In genomic region chr19:10289167-10289835, GRCh38 we compare ENCODE assay signal across 6 cellular contexts. TPM values are rescaled to one million over a fixed set of nuclear protein-coding genes. Genes with fewer than 3 reads are reported as not detected.
DNase-seq lines count a peak whose midpoint lies in the region; ATAC-seq and TF ChIP-seq lines count a peak whose summit lies in the region.

No MANE protein-coding gene starts in this region.

- H3K27me3 ChIP-seq in mucosa of rectum (ENCODE audit: control insufficient read depth in 2 of 2, insufficient read depth in 2 of 2, low read length in 2 of 2), result peaks cover 54 to 65% of the 10 kb centered on the region in 2 donors

- H3K9me3 ChIP-seq in OCI-LY7 (ENCODE audit: low read length) (no peaks in the 10 kb centered on the region), mucosa of rectum (ENCODE audit: control insufficient read depth in 2 of 2, low read length in 2 of 2) (no peaks in the 10 kb centered on the region)

- no peaks in the 10 kb centered on the region for H3K79me2 ChIP-seq in OCI-LY7 (ENCODE audit: insufficient read depth, low read depth, low read length)

- H3K4me1 ChIP-seq in OCI-LY7 (ENCODE audit: insufficient read depth, low read length, poor library complexity, severe bottlenecking) (peaks cover 72% of the 10 kb centered on the region), mucosa of rectum (ENCODE audit: control insufficient read depth in 2 of 2, insufficient read depth in 2 of 2, low read length in 2 of 2) (peaks cover 41 to 44% of the 10 kb centered on the region in 2 donors)

- no peaks in the 10 kb centered on the region for H3K9me2 ChIP-seq in OCI-LY7 (ENCODE audit: insufficient read depth, low read length)

- POLR2A ChIA-PET in OCI-LY7 (lab: Charles Lee), result interaction anchor here (0.6 to 1.6 kb wide), 8 partner anchors 9 to 122 kb away, joined by 3 to 13 read pairs (median 4); partner anchors contain the start of gene ICAM1

- H4K20me1 ChIP-seq in OCI-LY7 (ENCODE audit: insufficient read depth, low read length), result no peaks in the 10 kb centered on the region

- DNase-seq in OCI-LY7 (ENCODE audit: low spot score) (peak; percentile 89), cerebellum (ENCODE audit: low spot score) (no peak)
- DNase-seq in activated naive CD8-positive, alpha-beta T cell treated with anti-CD3 and anti-CD28 coated beads, Interleukin-2, amount 50 U/mL, for 24 hours, result peak; percentile 72

- in situ Hi-C loops in GM18951 (cut with MboI; ENCODE audit: low sequenced_read_pairs, unreplicated experiment), result no loop called here

- H3K4me1 Mint-ChIP-seq in activated naive CD8-positive, alpha-beta T cell treated with anti-CD3 and anti-CD28 coated beads, Interleukin-2, amount 50 U/mL, for 24 hours, result peaks cover 73% of the 10 kb centered on the region

- H2AFZ ChIP-seq in OCI-LY7 (ENCODE audit: low read length), result peak overlapping the region; percentile 90

- H3K27ac Mint-ChIP-seq in activated naive CD8-positive, alpha-beta T cell treated with anti-CD3 and anti-CD28 coated beads, Interleukin-2, amount 50 U/mL, for 24 hours, result peak overlapping the region; percentile 71

- ATAC-seq in activated naive CD8-positive, alpha-beta T cell treated with anti-CD3 and anti-CD28 coated beads, Interleukin-2, amount 50 U/mL, for 24 hours, result peak; percentile 42
- no peak for ATAC-seq in HG02678 (IDR thresholded peaks at IDR 0.05; ENCODE audit: unreplicated experiment)

- H3K27ac ChIP-seq in OCI-LY7 (ENCODE audit: low read depth, low read length, poor library complexity, severe bottlenecking), result peak overlapping the region; percentile 56
- no peak overlapping the region for H3K27ac ChIP-seq in mucosa of rectum (ENCODE audit: low read depth in 2 of 2, low read length in 2 of 2)

- peak; percentile 36 for TF ChIP-seq POLR2A in GM18951 (IDR thresholded peaks at IDR 0.05; ENCODE audit: extremely low read depth, insufficient read depth, insufficient read length)

- peak overlapping the region; percentile 83 for H3K4me2 ChIP-seq in OCI-LY7 (ENCODE audit: low read length)

- TF ChIP-seq CTCF in OCI-LY7 (conservative IDR thresholded peaks at IDR 0.05; ENCODE audit: low read length), result no peak

- BruUV-seq in OCI-LY7 (replicated peaks; lab: Mats Ljungman, UMichigan), result no TSS peak

- peak overlapping the region; percentile 68 for H3K4me3 ChIP-seq in OCI-LY7 (ENCODE audit: low read depth, low read length, poor library complexity, severe bottlenecking)
- H3K4me3 ChIP-seq in mucosa of rectum (ENCODE audit: low read length in 2 of 2), result peak overlapping the region; percentile 38 to 62

- peaks cover 56% of the 10 kb centered on the region for H3K27me3 Mint-ChIP-seq in activated naive CD8-positive, alpha-beta T cell treated with anti-CD3 and anti-CD28 coated beads, Interleukin-2, amount 50 U/mL, for 24 hours

- H3K36me3 ChIP-seq in OCI-LY7 (ENCODE audit: insufficient read depth, low read length) (peaks cover 11% of the 10 kb centered on the region; the same call in 1 of the 2 replicates), mucosa of rectum (ENCODE audit: control insufficient read depth in 2 of 2, insufficient read depth in 2 of 2, low read length in 2 of 2) (peaks cover 0 to 14% of the 10 kb centered on the region in 2 donors)

- H3K4me3 Mint-ChIP-seq in activated naive CD8-positive, alpha-beta T cell treated with anti-CD3 and anti-CD28 coated beads, Interleukin-2, amount 50 U/mL, for 24 hours, result peak overlapping the region; percentile 74

- intact Hi-C loops in OCI-LY7 (cut with micrococcal nuclease; ENCODE audit: unreplicated experiment), result no loop called here

- CTCF ChIA-PET in OCI-LY7 (lab: Charles Lee; ENCODE audit: unreplicated experiment), result interaction anchor here (0.9 to 1.8 kb wide), 4 partner anchors 17 to 44 kb away, joined by 3 to 5 read pairs (median 4); partner anchors contain the start of gene RAVER1

- no peaks in the 10 kb centered on the region for H3K9me3 Mint-ChIP-seq in activated naive CD8-positive, alpha-beta T cell treated with anti-CD3 and anti-CD28 coated beads, Interleukin-2, amount 50 U/mL, for 24 hours

- peaks cover 20% of the 10 kb centered on the region for H3K36me3 Mint-ChIP-seq in activated naive CD8-positive, alpha-beta T cell treated with anti-CD3 and anti-CD28 coated beads, Interleukin-2, amount 50 U/mL, for 24 hours (ENCODE audit: low read depth)

- H3K9ac ChIP-seq in mucosa of rectum (ENCODE audit: low read depth in 1 of 2, low read length in 2 of 2), result peak overlapping the region in 1 of 2 donors; percentile 10

RNA-seq across cellular contexts. Expression of gene ICAM5, which starts 0.5 kb away (rescaled TPM):
- 2.7 and 6.4 TPM in 2 replicates for total RNA-seq in OCI-LY7 (2014; rRNA removed; shearing (Covaris generic))
- total RNA-seq in OCI-LY7 (2022), result 10.8 and 12.6 TPM in 2 replicates
- total RNA-seq in cerebellum, result 1.6 TPM

RNA-seq across cellular contexts. Expression of gene ICAM4, which starts 2.5 kb away (rescaled TPM):
- total RNA-seq in OCI-LY7 (2014; rRNA removed; shearing (Covaris generic)), result not detected in 2 replicates
- total RNA-seq in OCI-LY7 (2022) (0.38 and 0.53 TPM in 2 replicates), cerebellum (not detected)

RNA-seq across cellular contexts. Expression of gene ICAM1, which starts 18.4 kb away (rescaled TPM):
- total RNA-seq in OCI-LY7 (2014; rRNA removed; shearing (Covaris generic)), result 12.0 and 15.8 TPM in 2 replicates
- 13.4 and 13.5 TPM in 2 replicates for total RNA-seq in OCI-LY7 (2022)
- 2.7 TPM for total RNA-seq in cerebellum

RNA-seq across cellular contexts. Expression of gene ZGLP1, which starts 20.3 kb away (rescaled TPM):
- total RNA-seq in OCI-LY7 (2014; rRNA removed; shearing (Covaris generic)), result 2.3 and 8.8 TPM in 2 replicates
- total RNA-seq in OCI-LY7 (2022), result 5.4 and 5.7 TPM in 2 replicates
- 2.4 TPM for total RNA-seq in cerebellum

RNA-seq across cellular contexts. Expression of gene FDX2, which starts 26.5 kb away (rescaled TPM):
- 17.2 and 28.8 TPM in 2 replicates for total RNA-seq in OCI-LY7 (2014; rRNA removed; shearing (Covaris generic))
- total RNA-seq in OCI-LY7 (2022), result 10.4 and 17.1 TPM in 2 replicates
- total RNA-seq in cerebellum, result 13.2 TPM
